8 cellular contexts compared by ENCODE assay signal in genomic region chr2:24926602-24927252, GRCh38. TPM values are rescaled to one million over a fixed set of nuclear protein-coding genes. Genes with fewer than 3 reads are reported as not detected.
DNase-seq lines count a peak whose midpoint lies in the region; ATAC-seq and TF ChIP-seq lines count a peak whose summit lies in the region.

No MANE protein-coding gene starts in this region.

- H3K27ac Mint-ChIP-seq in WTC11 = no peak overlapping the region
- H3K27ac Mint-ChIP-seq in glutamatergic neuron (ENCODE audit: unreplicated experiment) = no peak overlapping the region

- peak; percentile 45 for ATAC-seq in WTC11
- ATAC-seq in HG02885 (IDR thresholded peaks at IDR 0.05; ENCODE audit: poor library complexity, unreplicated experiment) = no peak

- POLR2A ChIA-PET in WTC11 (lab: Charles Lee) = no interaction called here

- no peak for TF ChIP-seq CTCF in WTC11 (IDR thresholded peaks at IDR 0.05)
- TF ChIP-seq CTCF in vagina (IDR thresholded peaks at IDR 0.05) = no peak
- no peak for TF ChIP-seq CTCF in glutamatergic neuron (IDR thresholded peaks at IDR 0.05; ENCODE audit: partially characterized antibody, unreplicated experiment)

- H3K27me3 Mint-ChIP-seq in WTC11 (ENCODE audit: low read depth) (no peaks in the 10 kb centered on the region), glutamatergic neuron (ENCODE audit: unreplicated experiment) (peaks cover 4% of the 10 kb centered on the region)

- H3K36me3 ChIP-seq in BLaER1 (no peaks in the 10 kb centered on the region), esophagus (ENCODE audit: control insufficient read depth in 2 of 2, insufficient read depth in 2 of 2, low read length in 1 of 2) (no peaks in the 10 kb centered on the region), neuron (ENCODE audit: insufficient read depth, low read length) (no peaks in the 10 kb centered on the region), vagina (no peaks in the 10 kb centered on the region)

- peak overlapping the region; percentile 32; the same call in 1 of the 2 replicates for H3K9ac ChIP-seq in BLaER1

- H3K4me1 ChIP-seq in BLaER1 (peaks cover 38% of the 10 kb centered on the region), esophagus (ENCODE audit: control insufficient read depth in 2 of 2, insufficient read depth in 2 of 2, low read length in 1 of 2) (peaks cover 0 to 5% of the 10 kb centered on the region in 2 donors), neuron (ENCODE audit: insufficient read depth, low read length) (peaks cover 16% of the 10 kb centered on the region), vagina (peaks cover 15% of the 10 kb centered on the region)

- H3K4me1 Mint-ChIP-seq in WTC11 (peaks cover 13% of the 10 kb centered on the region), glutamatergic neuron (ENCODE audit: low read depth, unreplicated experiment) (peaks cover 31% of the 10 kb centered on the region)

- H3K36me3 Mint-ChIP-seq in WTC11 (no peaks in the 10 kb centered on the region), glutamatergic neuron (ENCODE audit: unreplicated experiment) (no peaks in the 10 kb centered on the region)

- CTCF ChIA-PET in WTC11 (lab: Charles Lee) = interaction anchor here (0.5 to 0.9 kb wide), 3 partner anchors 182 to 270 kb away, joined by 4 to 5 read pairs (median 4); no protein-coding TSS in a partner anchor

- no peaks in the 10 kb centered on the region for H4K20me1 ChIP-seq in BLaER1

- peak overlapping the region; percentile 88 for H3K4me2 ChIP-seq in BLaER1

- no peak overlapping the region for H3K4me3 Mint-ChIP-seq in WTC11
- no peak overlapping the region for H3K4me3 Mint-ChIP-seq in glutamatergic neuron (ENCODE audit: unreplicated experiment)

- H2AFZ ChIP-seq in neuron (ENCODE audit: low read depth, low read length) = peak overlapping the region; percentile 48

- intact Hi-C loops in vagina (cut with DNase I) = no loop called here

- DNase-seq in WTC11 (ENCODE audit: low spot score) (no peak), vagina (ENCODE audit: extremely low spot score in 2 of 2) (no peak), glutamatergic neuron (no peak), SIG-M5 (lab: John Stamatoyannopoulos, UW) (no peak)

- no peak for TF ChIP-seq POLR2A in vagina (IDR thresholded peaks at IDR 0.05)

- 12 to 20% methylated on average over 33 of the region's 33 CpGs for WGBS in esophagus, 2 donors

- H3K9me3 ChIP-seq in BLaER1 (no peaks in the 10 kb centered on the region), esophagus (ENCODE audit: control insufficient read depth in 2 of 2, insufficient read depth in 1 of 2, low read depth in 1 of 2, low read length in 1 of 2) (no peaks in the 10 kb centered on the region), neuron (ENCODE audit: low read length) (no peaks in the 10 kb centered on the region), vagina (no peaks in the 10 kb centered on the region)

- H3K4me3 ChIP-seq in BLaER1 (peak overlapping the region; percentile 42), esophagus (ENCODE audit: low read depth in 1 of 2, low read length in 2 of 2) (peak overlapping the region; percentile 15 to 19), neuron (ENCODE audit: low read length) (no peak overlapping the region), vagina (peak overlapping the region; percentile 17 to 30)

- H3K27me3 ChIP-seq in BLaER1 (no peaks in the 10 kb centered on the region), esophagus (ENCODE audit: control insufficient read depth in 1 of 2, insufficient read depth in 2 of 2, low read length in 2 of 2) (no peaks in the 10 kb centered on the region), neuron (ENCODE audit: insufficient read depth, low read length) (no peaks in the 10 kb centered on the region), vagina (no peaks in the 10 kb centered on the region)

- H3K27ac ChIP-seq in BLaER1 = peak overlapping the region; percentile 24; the same call in 1 of the 2 replicates
- peak overlapping the region; percentile 47 to 52 for H3K27ac ChIP-seq in esophagus (ENCODE audit: low read depth in 2 of 2, low read length in 1 of 2)
- peak overlapping the region; percentile 89 for H3K27ac ChIP-seq in vagina

- no peaks in the 10 kb centered on the region for H3K9me3 Mint-ChIP-seq in WTC11
- peaks cover 3% of the 10 kb centered on the region for H3K9me3 Mint-ChIP-seq in glutamatergic neuron (ENCODE audit: unreplicated experiment)

TF ChIP-seq in WTC11, 78 proteins besides CTCF, POLR2A, EP300 and RAD21:
- no peak for TF ChIP-seq ZNF416 (CRISPR knock-in tag; IDR thresholded peaks at IDR 0.05)

RNA-seq across cellular contexts. Expression of gene ADCY3, which starts 6.7 kb away (rescaled TPM):
- total RNA-seq in WTC11 (2021) (37.1 to 41.7 TPM (median 39.4 TPM) in 3 replicates), vagina (90.6 TPM), glutamatergic neuron (ENCODE audit: unreplicated experiment) (76.2 TPM)
- 10 to 100 TPM; 15.2 to 32.0 TPM for polyA plus RNA-seq in esophagus

RNA-seq across cellular contexts. Expression of gene DNAJC27, which starts 45.0 kb away (rescaled TPM):
- 3.8 to 5.4 TPM (median 5.0 TPM) in 3 replicates for total RNA-seq in WTC11 (2021)
- polyA plus RNA-seq in esophagus = 1 to 10 TPM; 1.4 TPM
- total RNA-seq in vagina = 11.3 TPM
- 17.9 TPM for total RNA-seq in glutamatergic neuron (ENCODE audit: unreplicated experiment)

Comparison
In these comparisons a context has a peak if more than half of its experiments do, and no peak if none do; other contexts are left out.
1. H3K27ac ChIP-seq: peak in every context shown above with its lines; median percentile 89 in vagina; 50 in esophagus; 24 in BLaER1.